In the genomic region with DNA sequence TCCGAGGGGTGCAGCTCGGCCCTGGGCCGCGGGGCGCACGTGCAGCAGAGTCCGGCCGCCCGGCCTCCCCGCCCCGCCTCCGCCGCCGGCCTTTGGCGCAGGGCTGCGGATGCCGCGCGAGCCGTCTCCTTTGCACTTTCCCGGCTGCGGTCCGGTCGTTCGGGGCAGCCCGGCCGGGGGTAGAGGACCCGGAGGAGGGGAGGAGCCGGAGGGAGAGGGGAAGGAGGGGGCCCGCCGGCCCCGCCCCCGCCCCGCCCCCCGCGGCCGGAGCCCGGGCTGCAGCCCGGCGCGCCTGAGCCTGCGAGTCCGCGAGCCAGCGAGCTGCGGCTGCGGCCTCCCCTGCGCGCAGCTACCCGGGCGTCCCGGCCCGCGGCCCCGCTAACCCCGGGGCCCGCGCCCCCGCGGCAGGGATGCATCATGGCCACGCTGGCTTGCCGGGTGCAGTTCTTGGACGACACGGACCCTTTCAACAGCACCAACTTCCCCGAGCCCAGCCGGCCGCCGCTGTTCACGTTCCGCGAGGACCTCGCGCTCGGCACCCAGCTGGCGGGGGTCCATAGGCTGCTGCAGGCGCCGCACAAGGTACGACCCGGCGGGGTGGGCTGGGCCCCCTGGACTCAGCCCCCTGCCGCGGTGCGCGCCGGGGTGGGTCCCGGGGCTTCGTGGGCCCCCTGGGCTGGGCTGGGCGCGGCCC, we compare ENCODE assay signal across 8 cellular contexts. TPM values are rescaled to one million over a fixed set of nuclear protein-coding genes. Genes with fewer than 3 reads are reported as not detected.
A peak's percentile ranks its signal among the peaks of the same experiment; 100 is the strongest.
DNase-seq lines count a peak whose midpoint lies in the region; ATAC-seq and TF ChIP-seq lines count a peak whose summit lies in the region.

A gene (plus strand): TSS at position 295 of the 694 bp plus-strand sequence. CDS start 123 bp downstream, at position 418.

- ATAC-seq in HG02642 (IDR thresholded peaks at IDR 0.05; ENCODE audit: poor library complexity, unreplicated experiment): peak; percentile 69

- TF ChIP-seq CTCF in mammary epithelial cell (conservative IDR thresholded peaks at IDR 0.05 in 1 of 2, IDR thresholded peaks at IDR 0.05 in 1 of 2; ENCODE audit: extremely low read depth in 1 of 2, insufficient read depth in 1 of 2, low read depth in 1 of 2, low read length in 2 of 2): no peak

- dilution Hi-C loops in mammary epithelial cell (cut with HindIII; ENCODE audit: low sequenced_read_pairs): loop anchor here (5.0 kb wide), 1 partner anchor 35 kb away; no protein-coding TSS in a partner anchor

- H3K4me1 ChIP-seq in mammary epithelial cell (ENCODE audit: insufficient read depth, low read length) (peaks cover 38% of the 10 kb centered on the region), skeletal muscle satellite cell (ENCODE audit: control insufficient read depth, insufficient read depth, low read length) (peaks cover 10% of the 10 kb centered on the region)

- in situ Hi-C loops in mammary epithelial cell (cut with MboI; ENCODE audit: low sequenced_read_pairs in 2 of 2): loop anchor here in 1 of 2 donors (25.0 kb wide), 1 partner anchor 535 kb away; no protein-coding TSS in a partner anchor

- CTCF ChIA-PET in mammary epithelial cell (lab: Charles Lee; ENCODE audit: low non-redundant PET): interaction anchor here (0.6 to 0.7 kb wide), 2 partner anchors 320 to 911 kb away, joined by 3 to 6 read pairs; no protein-coding TSS in a partner anchor

- WGBS in mammary epithelial cell (ENCODE audit: low coverage, missing lambda C conversion rate): 1% methylated on average over 13 of the region's 89 CpGs

- no peaks in the 10 kb centered on the region for H4K20me1 ChIP-seq in mammary epithelial cell (ENCODE audit: insufficient read depth, low read length)

- H3K27ac ChIP-seq in mammary epithelial cell (ENCODE audit: insufficient read depth, low read depth, low read length): peak within 1 kb of the TSS; percentile 26

- peaks cover 44% of the 10 kb centered on the region for H3K79me2 ChIP-seq in mammary epithelial cell (ENCODE audit: insufficient read depth, low read length)

- H3K4me2 ChIP-seq in mammary epithelial cell (ENCODE audit: insufficient read depth, low read depth, low read length) (peak within 1 kb of the TSS; percentile 97), skeletal muscle satellite cell (ENCODE audit: low read length) (peak within 1 kb of the TSS; percentile 86)

- intact Hi-C loops in mammary epithelial cell (cut with micrococcal nuclease): loop anchor here (2.0 to 5.0 kb wide), 4 partner anchors 75 to 460 kb away; no protein-coding TSS in a partner anchor

- H3K36me3 ChIP-seq in mammary epithelial cell (ENCODE audit: insufficient read depth, low read length) (no peaks in the 10 kb centered on the region), skeletal muscle satellite cell (ENCODE audit: insufficient read depth, low read length) (no peaks in the 10 kb centered on the region)

- peak within 1 kb of the TSS; percentile 89 for H2AFZ ChIP-seq in mammary epithelial cell (ENCODE audit: low read depth, low read length)

- H3K27me3 ChIP-seq in mammary epithelial cell (ENCODE audit: insufficient read depth, low read length): no peaks in the 10 kb centered on the region
- peaks cover 3% of the 10 kb centered on the region for H3K27me3 ChIP-seq in skeletal muscle satellite cell (ENCODE audit: control insufficient read depth, insufficient read depth, low read length)

- DNase-seq in stimulated activated CD4-positive, alpha-beta T cell treated with anti-CD3 and anti-CD28 coated beads, Interleukin-12 subunit alpha, Interleukin-12 subunit beta, amount 100 ng/mL, for 4 hours: peak; percentile 5
- no peak for DNase-seq in stimulated activated CD4-positive, alpha-beta T cell treated with anti-CD3 and anti-CD28 coated beads, Interleukin-1b, Interleukin-23, amount 100 ng/mL, for 48 hours
- peak; percentile 1 for DNase-seq in NCI-H2196 treated with DMSO at 0.1 percent for 48 hours (lab: John Stamatoyannopoulos, UW; ENCODE audit: unreplicated experiment)
- peak; percentile 52 for DNase-seq in mammary epithelial cell
- peak; percentile 11 for DNase-seq in inferior parietal cortex (ENCODE audit: extremely low spot score)
- no peak for DNase-seq in NOMO-1 (lab: John Stamatoyannopoulos, UW; ENCODE audit: unreplicated experiment in 2 of 2)

- H3K9ac ChIP-seq in mammary epithelial cell (ENCODE audit: insufficient read depth, low read length) (peak within 1 kb of the TSS; percentile 43), skeletal muscle satellite cell (ENCODE audit: low read depth, low read length) (peak within 1 kb of the TSS; percentile 84)

- no peaks in the 10 kb centered on the region for H3K9me3 ChIP-seq in mammary epithelial cell (replicated peaks; ENCODE audit: insufficient read depth, low read length)
- no peaks in the 10 kb centered on the region for H3K9me3 ChIP-seq in skeletal muscle satellite cell (replicated peaks; ENCODE audit: low read length)

- BruUV-seq in mammary epithelial cell (replicated peaks; lab: Mats Ljungman, UMichigan): no TSS peak

- H3K4me3 ChIP-seq in mammary epithelial cell (replicated peaks in 1 of 3; ENCODE audit: insufficient read depth in 1 of 3, low read depth in 2 of 3, low read length in 3 of 3): peak within 1 kb of the TSS; percentile 69 to 78 (median 78)
- H3K4me3 ChIP-seq in skeletal muscle satellite cell (ENCODE audit: low read length): peak within 1 kb of the TSS; percentile 79

RNA-seq across cellular contexts. Expression of the gene that starts here (rescaled TPM):
- 10 to 100 TPM; 28.1 to 51.5 TPM for total RNA-seq in mammary epithelial cell
- 18.3 TPM for polyA plus RNA-seq in mammary epithelial cell
- 37.2 TPM for polyA minus RNA-seq in mammary epithelial cell
- total RNA-seq in skeletal muscle satellite cell (2012; rRNA removed): 4.6 and 7.9 TPM in 2 replicates

Comparison
In these comparisons a context has a peak if more than half of its experiments do, and no peak if none do; other contexts are left out.
1. DNase-seq: peak in stimulated activated CD4-positive, alpha-beta T cell treated with anti-CD3 and anti-CD28 coated beads, Interleukin-12 subunit alpha, Interleukin-12 subunit beta, amount 100 ng/mL, for 4 hours (single experiment), NCI-H2196 treated with DMSO at 0.1 percent for 48 hours (single experiment), mammary epithelial cell (single experiment) and inferior parietal cortex (single experiment); none in stimulated activated CD4-positive, alpha-beta T cell treated with anti-CD3 and anti-CD28 coated beads, Interleukin-1b, Interleukin-23, amount 100 ng/mL, for 48 hours (single experiment) and NOMO-1 (0 of 2).